17 cellular contexts compared by ENCODE assay signal in genomic region chr17:55575058-55575606, GRCh38.
"Had no signal": no experiment of that assay in that cellular context is flagged by ENCODE, and none has a peak within 500 bp of the region (broad histone marks: within the 10 kb centered on the region; RNA-seq: fewer than 3 reads in every experiment).

No MANE protein-coding gene starts in this region.

- H3K9me3 ChIP-seq: ascending aorta, prostate gland, right atrium auricular region had no signal

- ATAC-seq: activated T-cell treated with anti-CD3 and anti-CD28 coated beads, Interleukin-2, amount 50 U/mL, for 72 hours; esophagus mucosa; stimulated activated naive CD8-positive, alpha-beta T cell treated with anti-CD3 and anti-CD28 coated beads, Interleukin-15, amount 100 ng/mL, for 72 hours had no signal

- H3K79me2 ChIP-seq: hepatocyte had no signal

- H3K27me3 ChIP-seq: ascending aorta, hepatocyte, right atrium auricular region had no signal

- H3K36me3 ChIP-seq: ascending aorta, prostate gland, right atrium auricular region had no signal

- H3K4me1 ChIP-seq: ascending aorta, prostate gland had no signal

- H2AFZ ChIP-seq: hepatocyte had no signal

- H3K4me2 ChIP-seq: hepatocyte had no signal

- H3K27ac ChIP-seq: ascending aorta, hepatocyte, VCaP had no signal

- DNase-seq: activated CD4-positive, alpha-beta T cell treated with anti-CD3 and anti-CD28 coated beads for 1 hour; activated effector memory CD4-positive, alpha-beta T cell treated with anti-CD3 and anti-CD28 coated beads, Interleukin-2, amount 50 U/mL, for 16 hours; activated naive CD4-positive, alpha-beta T cell treated with anti-CD3 and anti-CD28 coated beads, Interleukin-2, amount 50 U/mL, for 16 hours; activated T-cell treated with anti-CD3 and anti-CD28 coated beads, Interleukin-2, amount 50 U/mL, for 72 hours; cerebellar nuclear complex; effector CD4-positive, alpha-beta T cell; left cardiac atrium; naive B cell; small intestine; stimulated activated CD4-positive, alpha-beta T cell treated with anti-CD3 and anti-CD28 coated beads, Interleukin-4, amount 100 ng/mL, for 1 hour; stimulated activated naive CD8-positive, alpha-beta T cell treated with anti-CD3 and anti-CD28 coated beads, Interleukin-15, amount 100 ng/mL, for 72 hours had no signal

- H3K4me3 ChIP-seq: ascending aorta, hepatocyte, prostate gland, right atrium auricular region had no signal
